In genomic region chr20:37741055-37741454, GRCh38 we compare ENCODE assay signal across 16 cellular contexts. TPM values are rescaled to one million over a fixed set of nuclear protein-coding genes. Genes with fewer than 3 reads are reported as not detected.
A peak's percentile ranks its signal among the peaks of the same experiment; 100 is the strongest.
DNase-seq lines count a peak whose midpoint lies in the region; ATAC-seq and TF ChIP-seq lines count a peak whose summit lies in the region.
"Had no signal": no experiment of that assay in that cellular context is flagged by ENCODE, and none has a peak within 500 bp of the region (broad histone marks: within the 10 kb centered on the region; RNA-seq: fewer than 3 reads in every experiment).

No MANE protein-coding gene starts in this region.

- no peak overlapping the region for H4K8ac ChIP-seq in IMR-90 (ENCODE audit: low read depth in 2 of 2, low read length in 2 of 2)

- H2BK120ac ChIP-seq in IMR-90 (ENCODE audit: low read depth, low read length), result no peak overlapping the region

- H3K36me3 ChIP-seq in IMR-90 (ENCODE audit: control insufficient read depth, insufficient read depth, low read length) (peaks cover 14% of the 10 kb centered on the region), adipocyte (ENCODE audit: control insufficient read depth, insufficient read depth, low read length, severe bottlenecking) (peaks cover 33% of the 10 kb centered on the region)

- no peaks in the 10 kb centered on the region for H3K4me1 ChIP-seq in IMR-90 (ENCODE audit: control insufficient read depth, insufficient read depth, low read length)
- no peaks in the 10 kb centered on the region for H3K4me1 ChIP-seq in adipocyte (ENCODE audit: control insufficient read depth, insufficient read depth, low read length)

- peaks cover 13% of the 10 kb centered on the region for H3K4me1 Mint-ChIP-seq in stimulated activated effector memory CD8-positive, alpha-beta T cell treated with anti-CD3 and anti-CD28 coated beads, Interleukin-12 subunit alpha, Interleukin-12 subunit beta, amount 100 ng/mL, for 72 hours
- peaks cover 5 to 10% of the 10 kb centered on the region in 2 donors for H3K4me1 Mint-ChIP-seq in immature natural killer cell

- no TSS peak for BruUV-seq in IMR-90 (replicated peaks; lab: Mats Ljungman, UMichigan)

- CTCF ChIA-PET in IMR-90 (lab: Yijun Ruan, JAX), result no interaction called here

- dilution Hi-C loops in IMR-90 (cut with HindIII; ENCODE audit: low sequenced_read_pairs, unreplicated experiment), result no loop called here

- no peak for TF ChIP-seq RAD21 in IMR-90 (IDR thresholded peaks at IDR 0.05; ENCODE audit: low read length)

- ATAC-seq in IMR-90 (ENCODE audit: low read depth) (peak; percentile 77), HG02885 (IDR thresholded peaks at IDR 0.05; ENCODE audit: poor library complexity, unreplicated experiment) (no peak)
- peak; percentile 60 for ATAC-seq in stimulated activated effector memory CD8-positive, alpha-beta T cell treated with anti-CD3 and anti-CD28 coated beads, Interleukin-12 subunit alpha, Interleukin-12 subunit beta, amount 100 ng/mL, for 72 hours
- ATAC-seq: activated CD8-positive, alpha-beta memory T cell treated with anti-CD3 and anti-CD28 coated beads, Interleukin-2, amount 10 ng/mL, durations not matched to agents 7 days and 5 days had no signal

- in situ Hi-C loops in IMR-90 (cut with MboI; ENCODE audit: low sequenced_read_pairs), result no loop called here

- no peak overlapping the region for H2BK20ac ChIP-seq in IMR-90 (ENCODE audit: low read depth, low read length)

- TF ChIP-seq POLR2A in IMR-90 (IDR thresholded peaks at IDR 0.05; ENCODE audit: low read depth, low read length), result no peak

- no peak overlapping the region for H2AFZ ChIP-seq in IMR-90 (replicated peaks; ENCODE audit: low read length, poor library complexity)

- H3K23ac ChIP-seq in IMR-90 (ENCODE audit: low read depth, low read length), result no peak overlapping the region

- H4K91ac ChIP-seq in IMR-90 (ENCODE audit: insufficient read depth, low read depth, low read length), result no peak overlapping the region

- WGBS in IMR-90 (ENCODE audit: extremely low coverage in 2 of 2, insufficient read length in 1 of 2), 2 experiments, result no CpG with 5 or more reads among the region's 3 CpGs

- H3K79me1 ChIP-seq in IMR-90 (ENCODE audit: low read depth in 1 of 2, low read length in 2 of 2), result peaks cover 3 to 20% of the 10 kb centered on the region in 2 experiments; a peak in 3 of 4 replicates

- DNase-seq in IMR-90 (peak; percentile 63), adipocyte (ENCODE audit: low read depth) (peak; percentile 23), foreskin fibroblast (peak; percentile 10 to 50), immature natural killer cell (no peak)
- DNase-seq in stimulated activated effector memory CD8-positive, alpha-beta T cell treated with anti-CD3 and anti-CD28 coated beads, Interleukin-12 subunit alpha, Interleukin-12 subunit beta, amount 100 ng/mL, for 72 hours (ENCODE audit: low spot score in 2 of 2), result no peak
- no peak for DNase-seq in stimulated activated CD8-positive, alpha-beta memory T cell treated with anti-CD3 and anti-CD28 coated beads, Interleukin-4, amount 100 ng/mL, for 48 hours
- DNase-seq: activated CD8-positive, alpha-beta memory T cell treated with anti-CD3 and anti-CD28 coated beads, Interleukin-2, amount 10 ng/mL, durations not matched to agents 7 days and 5 days; activated gamma-delta T cell; aorta; DMS153; NCI-H2029; NCI-H526 treated with DMSO at 0.1 percent for 48 hours; RPMI8226 had no signal

- no peak for TF ChIP-seq CTCF in IMR-90 (conservative IDR thresholded peaks at IDR 0.05; ENCODE audit: low read depth, low read length)
- no peak for TF ChIP-seq CTCF in foreskin fibroblast (IDR thresholded peaks at IDR 0.05; ENCODE audit: low read depth, low read length)

- H3K9me3 Mint-ChIP-seq in stimulated activated effector memory CD8-positive, alpha-beta T cell treated with anti-CD3 and anti-CD28 coated beads, Interleukin-12 subunit alpha, Interleukin-12 subunit beta, amount 100 ng/mL, for 72 hours, result no peaks in the 10 kb centered on the region
- peaks cover 0 to 2% (median 0%) of the 10 kb centered on the region in 6 donors for H3K9me3 Mint-ChIP-seq in immature natural killer cell
- H3K9me3 Mint-ChIP-seq: natural killer cell treated with Interleukin-12 subunit alpha and Interleukin-12 subunit beta and Interleukin-15 and Interleukin-18, amount 100 ng/mL, for 72 hours had no signal

- no peak overlapping the region for H3K14ac ChIP-seq in IMR-90 (replicated peaks; ENCODE audit: low read depth, low read length)

- H3K4me3 ChIP-seq in IMR-90 (ENCODE audit: insufficient read depth, low read depth, low read length) (no peak overlapping the region), adipocyte (ENCODE audit: low read length) (no peak overlapping the region), foreskin fibroblast (ENCODE audit: low read depth in 1 of 2, low read length in 2 of 2) (no peak overlapping the region)
- H3K4me3 ChIP-seq: lung had no signal

- no peak overlapping the region for H2AK5ac ChIP-seq in IMR-90 (ENCODE audit: low read depth, low read length)

- H3K4me2 ChIP-seq in IMR-90 (ENCODE audit: low read depth, low read length), result no peak overlapping the region

- no peak overlapping the region for H3K27ac ChIP-seq in IMR-90 (ENCODE audit: insufficient read depth, low read length)

- H4K5ac ChIP-seq in IMR-90 (ENCODE audit: low read depth, low read length), result no peak overlapping the region

- H3K4me3 Mint-ChIP-seq in stimulated activated effector memory CD8-positive, alpha-beta T cell treated with anti-CD3 and anti-CD28 coated beads, Interleukin-12 subunit alpha, Interleukin-12 subunit beta, amount 100 ng/mL, for 72 hours, result no peak overlapping the region
- H3K4me3 Mint-ChIP-seq in immature natural killer cell, result no peak overlapping the region
- H3K4me3 Mint-ChIP-seq: activated CD8-positive, alpha-beta memory T cell treated with anti-CD3 and anti-CD28 coated beads, Interleukin-2, amount 10 ng/mL, durations not matched to agents 7 days and 5 days; natural killer cell treated with Interleukin-12 subunit alpha and Interleukin-12 subunit beta and Interleukin-15 and Interleukin-18, amount 100 ng/mL, for 72 hours had no signal

- intact Hi-C loops in IMR-90 (cut with micrococcal nuclease), result no loop called here

- H3K27me3 Mint-ChIP-seq in immature natural killer cell (ENCODE audit: low read depth in 3 of 3), result no peaks in the 10 kb centered on the region
- H3K27me3 Mint-ChIP-seq: activated CD8-positive, alpha-beta memory T cell treated with anti-CD3 and anti-CD28 coated beads, Interleukin-2, amount 10 ng/mL, durations not matched to agents 7 days and 5 days; natural killer cell treated with Interleukin-12 subunit alpha and Interleukin-12 subunit beta and Interleukin-15 and Interleukin-18, amount 100 ng/mL, for 72 hours had no signal

- H2AK9ac ChIP-seq in IMR-90 (replicated peaks; ENCODE audit: low read depth, low read length, poor library complexity), result no peak overlapping the region

- peaks cover 4% of the 10 kb centered on the region for H3K9me1 ChIP-seq in IMR-90 (ENCODE audit: insufficient read depth, low read length)

- no peak overlapping the region for H3K27ac Mint-ChIP-seq in stimulated activated effector memory CD8-positive, alpha-beta T cell treated with anti-CD3 and anti-CD28 coated beads, Interleukin-12 subunit alpha, Interleukin-12 subunit beta, amount 100 ng/mL, for 72 hours
- H3K27ac Mint-ChIP-seq in immature natural killer cell, result no peak overlapping the region
- H3K27ac Mint-ChIP-seq: activated CD8-positive, alpha-beta memory T cell treated with anti-CD3 and anti-CD28 coated beads, Interleukin-2, amount 10 ng/mL, durations not matched to agents 7 days and 5 days; natural killer cell treated with Interleukin-12 subunit alpha and Interleukin-12 subunit beta and Interleukin-15 and Interleukin-18, amount 100 ng/mL, for 72 hours had no signal

- H3K9ac ChIP-seq in IMR-90 (ENCODE audit: low read depth, low read length) (no peak overlapping the region), adipocyte (ENCODE audit: low read length) (no peak overlapping the region)

- no peak overlapping the region for H3K18ac ChIP-seq in IMR-90 (ENCODE audit: low read depth, low read length)

- no peak overlapping the region for H2BK15ac ChIP-seq in IMR-90 (ENCODE audit: low read depth, low read length)

- H2BK5ac ChIP-seq in IMR-90 (ENCODE audit: low read depth, low read length, poor library complexity, severe bottlenecking), result no peak overlapping the region

- no peak overlapping the region for H3K4ac ChIP-seq in IMR-90 (ENCODE audit: low read depth, low read length)

- H3K36me3 Mint-ChIP-seq in stimulated activated effector memory CD8-positive, alpha-beta T cell treated with anti-CD3 and anti-CD28 coated beads, Interleukin-12 subunit alpha, Interleukin-12 subunit beta, amount 100 ng/mL, for 72 hours, result peaks cover 49% of the 10 kb centered on the region
- peaks cover 15 to 34% (median 33%) of the 10 kb centered on the region in 3 donors for H3K36me3 Mint-ChIP-seq in immature natural killer cell

- no peak overlapping the region for H3K56ac ChIP-seq in IMR-90 (ENCODE audit: extremely low read depth, insufficient read depth, low read length)

- POLR2A ChIA-PET in IMR-90 (lab: Charles Lee; ENCODE audit: unreplicated experiment), result no interaction called here

- H3K27me3 ChIP-seq in IMR-90 (ENCODE audit: control insufficient read depth, insufficient read depth, low read length), result no peaks in the 10 kb centered on the region
- no peaks in the 10 kb centered on the region for H3K27me3 ChIP-seq in adipocyte (replicated peaks; ENCODE audit: control insufficient read depth, insufficient read depth, low read length)

- H4K20me1 ChIP-seq in IMR-90 (ENCODE audit: insufficient read depth, low read length), result no peaks in the 10 kb centered on the region

- H3K9me3 ChIP-seq in IMR-90 (ENCODE audit: control insufficient read depth, insufficient read depth, low read length), result no peaks in the 10 kb centered on the region; the same call in 1 of the 2 replicates
- no peaks in the 10 kb centered on the region for H3K9me3 ChIP-seq in adipocyte (ENCODE audit: control insufficient read depth, low read length)

TF ChIP-seq in IMR-90, 13 proteins besides CTCF, POLR2A, EP300 and RAD21:
- TF ChIP-seq FOS (IDR thresholded peaks at IDR 0.05; ENCODE audit: low read depth, low read length), result peak; percentile 38; the same call in 1 of the 2 replicates
- TF ChIP-seq CEBPB (IDR thresholded peaks at IDR 0.05; ENCODE audit: low read depth, low read length), result no peak

RNA-seq across cellular contexts. Expression of gene CTNNBL1, which starts 47.2 kb away (rescaled TPM):
- 29.2 and 34.1 TPM in 2 replicates for total RNA-seq in IMR-90 (2012; rRNA removed)
- polyA plus RNA-seq in IMR-90 (2012; rRNA removed) (29.9 and 30.2 TPM in 2 replicates), immature natural killer cell (100 to 1,000 TPM in 2 of 3 donors, 10 to 100 TPM in 1; 99.5 to 109 (median 105) TPM)
- 16.1 and 17.8 TPM in 2 replicates for polyA plus RNA-seq in IMR-90 (2012; cell fraction: cytosol; rRNA removed)
- 5.2 and 16.0 TPM in 2 replicates for polyA plus RNA-seq in IMR-90 (2012; cell fraction: nucleus; rRNA removed; ENCODE audit: low replicate concordance)

Comparison
In these comparisons a context has a peak if more than half of its experiments do, and no peak if none do; other contexts are left out.
1. DNase-seq: peak in IMR-90 (single experiment), adipocyte (single experiment) and foreskin fibroblast (2 of 2); none in stimulated activated effector memory CD8-positive, alpha-beta T cell treated with anti-CD3 and anti-CD28 coated beads, Interleukin-12 subunit alpha, Interleukin-12 subunit beta, amount 100 ng/mL, for 72 hours (0 of 2), immature natural killer cell (0 of 3) and stimulated activated CD8-positive, alpha-beta memory T cell treated with anti-CD3 and anti-CD28 coated beads, Interleukin-4, amount 100 ng/mL, for 48 hours (single experiment).